Comparison of ENCODE assay signal across 8 cellular contexts in the genomic region with DNA sequence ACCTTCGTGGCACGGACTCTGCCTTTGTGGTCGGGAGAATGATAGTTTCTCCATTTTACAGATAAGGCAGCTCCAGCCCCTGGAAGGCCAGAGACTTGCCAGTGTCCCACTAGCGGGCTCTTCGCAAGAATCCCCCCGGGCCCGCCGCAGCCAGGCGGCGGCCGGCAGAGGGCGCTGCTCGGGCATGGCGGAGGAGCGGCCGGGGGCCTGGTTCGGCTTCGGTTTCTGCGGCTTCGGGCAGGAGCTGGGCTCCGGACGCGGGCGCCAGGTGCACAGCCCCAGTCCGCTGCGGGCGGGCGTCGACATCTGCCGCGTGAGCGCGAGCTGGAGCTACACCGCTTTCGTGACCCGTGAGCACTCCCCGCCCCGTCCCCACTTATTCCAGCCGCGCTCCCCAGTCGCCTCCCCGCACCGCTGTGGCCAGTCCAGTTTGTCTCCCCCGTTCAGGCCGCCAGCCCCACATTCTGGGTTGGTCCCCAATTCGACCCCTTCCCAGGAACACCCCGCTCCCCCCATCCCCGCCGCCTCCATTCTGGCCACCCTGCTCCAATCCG.
A peak's percentile ranks its signal among the peaks of the same experiment; 100 is the strongest.
DNase-seq lines count a peak whose midpoint lies in the region; ATAC-seq and TF ChIP-seq lines count a peak whose summit lies in the region.

No MANE protein-coding gene starts in this region.

- H3K4me3 ChIP-seq in WI38 (ENCODE audit: low read depth, low read length), result peak overlapping the region; percentile 59

- peak; percentile 28 for DNase-seq in NCI-H1417 treated with DMSO at 0.1 percent for 48 hours (lab: John Stamatoyannopoulos, UW)
- DNase-seq in caudate nucleus (lab: John Stamatoyannopoulos, UW), result peak in 54 of 61 donors; percentile 18 to 82 (median 52)
- DNase-seq in inferior parietal cortex (ENCODE audit: extremely low spot score), result peak; percentile 77
- peak; percentile 50 for DNase-seq in smooth muscle cell of the brain vasculature (ENCODE audit: low read depth, low spot score)
- no peak for DNase-seq in NCI-H146 (lab: John Stamatoyannopoulos, UW)

- H3K27ac ChIP-seq in caudate nucleus (ENCODE audit: low read depth, low read length), result no peak overlapping the region

- TF ChIP-seq CTCF in GM12874 (IDR thresholded peaks at IDR 0.05; ENCODE audit: insufficient read depth, low read depth, low read length), result peak; percentile 79
- TF ChIP-seq CTCF in WI38 (IDR thresholded peaks at IDR 0.05; ENCODE audit: low read depth, low read length), result peak; percentile 94

- ATAC-seq in HG02938 (IDR thresholded peaks at IDR 0.05; ENCODE audit: unreplicated experiment), result no peak
